1 cellular context compared by ENCODE assay signal in genomic region chr9:128321879-128322341, GRCh38.
TF ChIP-seq lines count a peak whose summit lies in the region.

No MANE protein-coding gene starts in this region.

TF ChIP-seq in HepG2, 621 proteins besides CTCF, POLR2A, EP300 and RAD21 (continued from another document):
- peak; percentile 58 for TF ChIP-seq ZNF770 (CRISPR knock-in tag; IDR thresholded peaks at IDR 0.05)
- no peak for TF ChIP-seq ZNF713 (CRISPR knock-in tag; IDR thresholded peaks at IDR 0.05)
- TF ChIP-seq FOXM1 (CRISPR knock-in tag; IDR thresholded peaks at IDR 0.05): no peak
- 0 out of 2 replicates have a peak, but pooled peaks have one; percentile 11 for TF ChIP-seq LCORL (IDR thresholded peaks at IDR 0.05)
- TF ChIP-seq LCORL (CRISPR knock-in tag; IDR thresholded peaks at IDR 0.05): no peak
- peak; percentile 89; the same call in 1 of the 2 replicates for TF ChIP-seq THAP7 (CRISPR knock-in tag; IDR thresholded peaks at IDR 0.05)
- peak; percentile 7; the same call in 1 of the 2 replicates for TF ChIP-seq TOPORS (CRISPR knock-in tag; IDR thresholded peaks at IDR 0.05)
- TF ChIP-seq NFYC (CRISPR knock-in tag; IDR thresholded peaks at IDR 0.05): 0 out of 2 replicates have a peak, but pooled peaks have one; percentile 3
- TF ChIP-seq ZNF543 (CRISPR knock-in tag; IDR thresholded peaks at IDR 0.05): no peak
- peak; percentile 82; the same call in 1 of the 2 replicates for TF ChIP-seq ZNF335 (CRISPR knock-in tag; IDR thresholded peaks at IDR 0.05)
- TF ChIP-seq PCBP1 (IDR thresholded peaks at IDR 0.05; ENCODE audit: borderline replicate concordance, low read depth, low read length): no peak
- TF ChIP-seq TAF15 (IDR thresholded peaks at IDR 0.05; ENCODE audit: low read depth, low read length, poor library complexity, severe bottlenecking): no peak
- no peak for TF ChIP-seq HMG20B (CRISPR knock-in tag; conservative IDR thresholded peaks at IDR 0.05)
- no peak for TF ChIP-seq HNF4G (IDR thresholded peaks at IDR 0.05; ENCODE audit: borderline replicate concordance, low read depth, low read length)
- TF ChIP-seq HNF4G (CRISPR knock-in tag; IDR thresholded peaks at IDR 0.05; ENCODE audit: borderline replicate concordance, low read depth): no peak
- no peak for TF ChIP-seq HNF1A (IDR thresholded peaks at IDR 0.05; ENCODE audit: low read depth)
- no peak for TF ChIP-seq HNF1A (CRISPR knock-in tag; IDR thresholded peaks at IDR 0.05; ENCODE audit: borderline replicate concordance)
- TF ChIP-seq ZFP82 (CRISPR knock-in tag; IDR thresholded peaks at IDR 0.05; ENCODE audit: borderline replicate concordance): no peak
- peak; percentile 7; the same call in 1 of the 2 replicates for TF ChIP-seq ZNF619 (CRISPR knock-in tag; IDR thresholded peaks at IDR 0.05)
- no peak for TF ChIP-seq KDM4B (CRISPR knock-in tag; IDR thresholded peaks at IDR 0.05)
- TF ChIP-seq ZNF530 (CRISPR knock-in tag; IDR thresholded peaks at IDR 0.05; ENCODE audit: low read depth): no peak
- no peak for TF ChIP-seq ESRRA (CRISPR knock-in tag; IDR thresholded peaks at IDR 0.05; ENCODE audit: low read depth)
- TF ChIP-seq PATZ1 (CRISPR knock-in tag; IDR thresholded peaks at IDR 0.05): no peak
- TF ChIP-seq ZNF678 (CRISPR knock-in tag; IDR thresholded peaks at IDR 0.05): no peak
- TF ChIP-seq PAF1 (CRISPR knock-in tag; IDR thresholded peaks at IDR 0.05): no peak
- 0 out of 2 replicates have a peak, but pooled peaks have one; percentile 11 for TF ChIP-seq ZNF598 (CRISPR knock-in tag; IDR thresholded peaks at IDR 0.05; ENCODE audit: borderline replicate concordance)
- TF ChIP-seq SMYD3 (CRISPR knock-in tag; IDR thresholded peaks at IDR 0.05): no peak
- no peak for TF ChIP-seq TRIM22 (IDR thresholded peaks at IDR 0.05)
- TF ChIP-seq ARNT (IDR thresholded peaks at IDR 0.05): no peak
- TF ChIP-seq HOXD1 (CRISPR knock-in tag; IDR thresholded peaks at IDR 0.05): no peak
- no peak for TF ChIP-seq HNF4A (CRISPR knock-in tag; IDR thresholded peaks at IDR 0.05)
- peak; percentile 94 for TF ChIP-seq RAD51 (IDR thresholded peaks at IDR 0.05; ENCODE audit: borderline replicate concordance)
- TF ChIP-seq TFE3 (CRISPR knock-in tag; IDR thresholded peaks at IDR 0.05): peak; percentile 38; the same call in 1 of the 2 replicates
- TF ChIP-seq MBD4 (IDR thresholded peaks at IDR 0.05; ENCODE audit: borderline replicate concordance, low read length): no peak
- no peak for TF ChIP-seq ZBTB10 (CRISPR knock-in tag; IDR thresholded peaks at IDR 0.05; ENCODE audit: borderline replicate concordance)
- TF ChIP-seq IRF1 (CRISPR knock-in tag; IDR thresholded peaks at IDR 0.05; ENCODE audit: low read depth): no peak
- no peak for TF ChIP-seq HNF1B (CRISPR knock-in tag; IDR thresholded peaks at IDR 0.05)
